ENCODE assay signal across 27 cellular contexts in genomic region chr9:94794768-94795167, GRCh38.
"Had no signal": no experiment of that assay in that cellular context is flagged by ENCODE, and none has a peak within 500 bp of the region (broad histone marks: within the 10 kb centered on the region; RNA-seq: fewer than 3 reads in every experiment).

No MANE protein-coding gene starts in this region.

- FAIRE-seq: frontal cortex had no signal

- H3K9me3 ChIP-seq: ascending aorta, breast epithelium, colonic mucosa had no signal

- ATAC-seq: activated CD4-positive, alpha-beta T cell treated with anti-CD3 and anti-CD28 coated beads for 36 hours; activated CD8-positive, alpha-beta memory T cell treated with anti-CD3 and anti-CD28 coated beads, Interleukin-2, amount 10 ng/mL, durations not matched to agents 7 days and 5 days; activated CD8-positive, alpha-beta T cell treated with anti-CD3 and anti-CD28 coated beads, Interleukin-2, amount 10 ng/mL, durations not matched to agents 7 days and 5 days; activated naive CD4-positive, alpha-beta T cell treated with anti-CD3 and anti-CD28 coated beads, Interleukin-2, amount 50 U/mL, for 72 hours; esophagus mucosa had no signal

- H3K4me1 ChIP-seq: breast epithelium, colonic mucosa had no signal

- H3K36me3 ChIP-seq: ascending aorta, breast epithelium, cardiac muscle cell, colonic mucosa had no signal

- H3K27me3 ChIP-seq: ascending aorta, breast epithelium, cardiac muscle cell, colonic mucosa, dorsolateral prefrontal cortex had no signal

- DNase-seq: activated CD4-positive, alpha-beta memory T cell treated with anti-CD3 and anti-CD28 coated beads for 36 hours; activated CD4-positive, alpha-beta T cell treated with anti-CD3 and anti-CD28 coated beads for 36 hours; activated CD4-positive, alpha-beta T cell treated with anti-CD3 and anti-CD28 coated beads, Interleukin-2, amount 10 ng/mL, durations not matched to agents 24 days and 14 days; activated CD4-positive, CD25-positive, alpha-beta regulatory T cell; activated CD4-positive, CD25-positive, alpha-beta regulatory T cell treated with anti-CD3 and anti-CD28 coated beads, Interleukin-2, amount 50 U/mL, for 72 hours; activated CD8-positive, alpha-beta memory T cell treated with anti-CD3 and anti-CD28 coated beads, Interleukin-2, amount 10 ng/mL, durations not matched to agents 7 days and 5 days; activated CD8-positive, alpha-beta memory T cell treated with anti-CD3 and anti-CD28 coated beads, Interleukin-2, amount 50 U/mL, for 4 hours; activated CD8-positive, alpha-beta T cell treated with anti-CD3 and anti-CD28 coated beads, Interleukin-2, amount 10 ng/mL, durations not matched to agents 7 days and 5 days; activated effector memory CD4-positive, alpha-beta T cell treated with anti-CD3 and anti-CD28 coated beads, Interleukin-2, amount 50 U/mL, for 16 hours; activated naive CD4-positive, alpha-beta T cell treated with anti-CD3 and anti-CD28 coated beads for 36 hours; activated naive CD8-positive, alpha-beta T cell treated with anti-CD3 and anti-CD28 coated beads, Interleukin-2, amount 10 ng/mL, durations not matched to agents 7 days and 5 days; activated T-cell treated with anti-CD3 and anti-CD28 coated beads, Interleukin-2, amount 50 U/mL, for 1 hour; activated T-cell treated with anti-CD3 and anti-CD28 coated beads, Interleukin-2, amount 50 U/mL, for 48 hours; central memory CD4-positive, alpha-beta T cell; cerebellar nuclear complex; colonic mucosa; dorsolateral prefrontal cortex; effector memory CD4-positive, alpha-beta T cell; foreskin fibroblast; head of caudate nucleus; T-helper 2 cell had no signal

- H3K4me3 ChIP-seq: ascending aorta, breast epithelium, cardiac muscle cell, colonic mucosa, dorsolateral prefrontal cortex had no signal

- H3K27ac ChIP-seq: ascending aorta, breast epithelium, cardiac muscle cell, colonic mucosa had no signal
